ENCODE assay signal across 2 cellular contexts in the genomic region with DNA sequence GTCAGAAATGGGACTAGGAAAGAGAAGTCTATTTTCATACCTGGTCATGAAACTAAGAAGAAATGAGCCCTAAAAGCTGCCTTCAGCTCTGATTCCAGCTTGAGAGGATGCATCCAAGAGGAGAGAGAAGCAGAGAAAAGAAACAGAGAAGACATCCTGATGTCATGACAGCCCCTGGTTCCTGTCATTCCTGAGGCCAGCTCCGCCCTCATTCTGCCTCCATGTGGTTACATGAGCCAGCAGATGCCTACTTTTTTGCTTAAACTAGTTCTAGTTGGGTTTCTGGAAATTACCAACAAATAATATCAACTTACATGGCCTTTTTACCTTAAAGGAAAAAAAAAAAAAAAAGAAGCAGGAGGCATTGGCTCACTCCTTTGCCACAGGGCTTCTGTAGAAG.
A peak's percentile ranks its signal among the peaks of the same experiment; 100 is the strongest.
TF ChIP-seq lines count a peak whose summit lies in the region.

No MANE protein-coding gene starts in this region.

TF ChIP-seq in GM12878, 131 proteins besides CTCF, POLR2A, EP300 and RAD21:
- TF ChIP-seq EED (IDR thresholded peaks at IDR 0.05; ENCODE audit: low read depth) (0 out of 2 replicates have a peak, but pooled peaks have one; percentile 9), SMARCA5 (IDR thresholded peaks at IDR 0.05) (no peak)

TF ChIP-seq in GM23338, 12 proteins besides CTCF, POLR2A, EP300 and RAD21:
- TF ChIP-seq, protein P1, sequence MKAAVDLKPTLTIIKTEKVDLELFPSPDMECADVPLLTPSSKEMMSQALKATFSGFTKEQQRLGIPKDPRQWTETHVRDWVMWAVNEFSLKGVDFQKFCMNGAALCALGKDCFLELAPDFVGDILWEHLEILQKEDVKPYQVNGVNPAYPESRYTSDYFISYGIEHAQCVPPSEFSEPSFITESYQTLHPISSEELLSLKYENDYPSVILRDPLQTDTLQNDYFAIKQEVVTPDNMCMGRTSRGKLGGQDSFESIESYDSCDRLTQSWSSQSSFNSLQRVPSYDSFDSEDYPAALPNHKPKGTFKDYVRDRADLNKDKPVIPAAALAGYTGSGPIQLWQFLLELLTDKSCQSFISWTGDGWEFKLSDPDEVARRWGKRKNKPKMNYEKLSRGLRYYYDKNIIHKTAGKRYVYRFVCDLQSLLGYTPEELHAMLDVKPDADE (IDR thresholded peaks at IDR 0.05): no peak
- TF ChIP-seq JUNB (IDR thresholded peaks at IDR 0.05; ENCODE audit: unreplicated experiment) (no peak), POLR2AphosphoS5 (IDR thresholded peaks at IDR 0.05; ENCODE audit: low read depth) (no peak), ZNF114 (CRISPR knock-in tag; IDR thresholded peaks at IDR 0.05) (no peak), CREB1 (CRISPR knock-in tag; IDR thresholded peaks at IDR 0.05; ENCODE audit: low read depth) (no peak), STAT1 (IDR thresholded peaks at IDR 0.05; ENCODE audit: unreplicated experiment) (no peak), NANOG (IDR thresholded peaks at IDR 0.05; ENCODE audit: borderline replicate concordance) (no peak), EZH2phosphoT487 (IDR thresholded peaks at IDR 0.05; ENCODE audit: unreplicated experiment) (no peak), EZH2 (IDR thresholded peaks at IDR 0.05; ENCODE audit: low read depth, unreplicated experiment) (no peak), ZNF331 (CRISPR knock-in tag; IDR thresholded peaks at IDR 0.05; ENCODE audit: low read depth) (no peak)
- TF ChIP-seq, protein P2, sequence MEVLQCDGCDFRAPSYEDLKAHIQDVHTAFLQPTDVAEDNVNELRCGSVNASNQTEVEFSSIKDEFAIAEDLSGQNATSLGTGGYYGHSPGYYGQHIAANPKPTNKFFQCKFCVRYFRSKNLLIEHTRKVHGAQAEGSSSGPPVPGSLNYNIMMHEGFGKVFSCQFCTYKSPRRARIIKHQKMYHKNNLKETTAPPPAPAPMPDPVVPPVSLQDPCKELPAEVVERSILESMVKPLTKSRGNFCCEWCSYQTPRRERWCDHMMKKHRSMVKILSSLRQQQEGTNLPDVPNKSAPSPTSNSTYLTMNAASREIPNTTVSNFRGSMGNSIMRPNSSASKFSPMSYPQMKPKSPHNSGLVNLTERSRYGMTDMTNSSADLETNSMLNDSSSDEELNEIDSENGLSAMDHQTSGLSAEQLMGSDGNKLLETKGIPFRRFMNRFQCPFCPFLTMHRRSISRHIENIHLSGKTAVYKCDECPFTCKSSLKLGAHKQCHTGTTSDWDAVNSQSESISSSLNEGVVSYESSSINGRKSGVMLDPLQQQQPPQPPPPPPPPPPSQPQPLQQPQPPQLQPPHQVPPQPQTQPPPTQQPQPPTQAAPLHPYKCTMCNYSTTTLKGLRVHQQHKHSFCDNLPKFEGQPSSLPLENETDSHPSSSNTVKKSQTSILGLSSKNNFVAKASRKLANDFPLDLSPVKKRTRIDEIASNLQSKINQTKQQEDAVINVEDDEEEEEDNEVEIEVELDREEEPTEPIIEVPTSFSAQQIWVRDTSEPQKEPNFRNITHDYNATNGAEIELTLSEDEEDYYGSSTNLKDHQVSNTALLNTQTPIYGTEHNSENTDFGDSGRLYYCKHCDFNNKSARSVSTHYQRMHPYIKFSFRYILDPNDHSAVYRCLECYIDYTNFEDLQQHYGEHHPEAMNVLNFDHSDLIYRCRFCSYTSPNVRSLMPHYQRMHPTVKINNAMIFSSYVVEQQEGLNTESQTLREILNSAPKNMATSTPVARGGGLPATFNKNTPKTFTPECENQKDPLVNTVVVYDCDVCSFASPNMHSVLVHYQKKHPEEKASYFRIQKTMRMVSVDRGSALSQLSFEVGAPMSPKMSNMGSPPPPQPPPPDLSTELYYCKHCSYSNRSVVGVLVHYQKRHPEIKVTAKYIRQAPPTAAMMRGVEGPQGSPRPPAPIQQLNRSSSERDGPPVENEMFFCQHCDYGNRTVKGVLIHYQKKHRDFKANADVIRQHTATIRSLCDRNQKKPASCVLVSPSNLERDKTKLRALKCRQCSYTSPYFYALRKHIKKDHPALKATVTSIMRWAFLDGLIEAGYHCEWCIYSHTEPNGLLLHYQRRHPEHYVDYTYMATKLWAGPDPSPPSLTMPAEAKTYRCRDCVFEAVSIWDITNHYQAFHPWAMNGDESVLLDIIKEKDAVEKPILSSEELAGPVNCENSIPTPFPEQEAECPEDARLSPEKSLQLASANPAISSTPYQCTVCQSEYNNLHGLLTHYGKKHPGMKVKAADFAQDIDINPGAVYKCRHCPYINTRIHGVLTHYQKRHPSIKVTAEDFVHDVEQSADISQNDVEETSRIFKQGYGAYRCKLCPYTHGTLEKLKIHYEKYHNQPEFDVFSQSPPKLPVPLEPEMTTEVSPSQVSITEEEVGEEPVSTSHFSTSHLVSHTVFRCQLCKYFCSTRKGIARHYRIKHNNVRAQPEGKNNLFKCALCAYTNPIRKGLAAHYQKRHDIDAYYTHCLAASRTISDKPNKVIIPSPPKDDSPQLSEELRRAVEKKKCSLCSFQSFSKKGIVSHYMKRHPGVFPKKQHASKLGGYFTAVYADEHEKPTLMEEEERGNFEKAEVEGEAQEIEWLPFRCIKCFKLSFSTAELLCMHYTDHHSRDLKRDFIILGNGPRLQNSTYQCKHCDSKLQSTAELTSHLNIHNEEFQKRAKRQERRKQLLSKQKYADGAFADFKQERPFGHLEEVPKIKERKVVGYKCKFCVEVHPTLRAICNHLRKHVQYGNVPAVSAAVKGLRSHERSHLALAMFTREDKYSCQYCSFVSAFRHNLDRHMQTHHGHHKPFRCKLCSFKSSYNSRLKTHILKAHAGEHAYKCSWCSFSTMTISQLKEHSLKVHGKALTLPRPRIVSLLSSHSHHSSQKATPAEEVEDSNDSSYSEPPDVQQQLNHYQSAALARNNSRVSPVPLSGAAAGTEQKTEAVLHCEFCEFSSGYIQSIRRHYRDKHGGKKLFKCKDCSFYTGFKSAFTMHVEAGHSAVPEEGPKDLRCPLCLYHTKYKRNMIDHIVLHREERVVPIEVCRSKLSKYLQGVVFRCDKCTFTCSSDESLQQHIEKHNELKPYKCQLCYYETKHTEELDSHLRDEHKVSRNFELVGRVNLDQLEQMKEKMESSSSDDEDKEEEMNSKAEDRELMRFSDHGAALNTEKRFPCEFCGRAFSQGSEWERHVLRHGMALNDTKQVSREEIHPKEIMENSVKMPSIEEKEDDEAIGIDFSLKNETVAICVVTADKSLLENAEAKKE (CRISPR knock-in tag; IDR thresholded peaks at IDR 0.05): no peak
- TF ChIP-seq, protein P3, sequence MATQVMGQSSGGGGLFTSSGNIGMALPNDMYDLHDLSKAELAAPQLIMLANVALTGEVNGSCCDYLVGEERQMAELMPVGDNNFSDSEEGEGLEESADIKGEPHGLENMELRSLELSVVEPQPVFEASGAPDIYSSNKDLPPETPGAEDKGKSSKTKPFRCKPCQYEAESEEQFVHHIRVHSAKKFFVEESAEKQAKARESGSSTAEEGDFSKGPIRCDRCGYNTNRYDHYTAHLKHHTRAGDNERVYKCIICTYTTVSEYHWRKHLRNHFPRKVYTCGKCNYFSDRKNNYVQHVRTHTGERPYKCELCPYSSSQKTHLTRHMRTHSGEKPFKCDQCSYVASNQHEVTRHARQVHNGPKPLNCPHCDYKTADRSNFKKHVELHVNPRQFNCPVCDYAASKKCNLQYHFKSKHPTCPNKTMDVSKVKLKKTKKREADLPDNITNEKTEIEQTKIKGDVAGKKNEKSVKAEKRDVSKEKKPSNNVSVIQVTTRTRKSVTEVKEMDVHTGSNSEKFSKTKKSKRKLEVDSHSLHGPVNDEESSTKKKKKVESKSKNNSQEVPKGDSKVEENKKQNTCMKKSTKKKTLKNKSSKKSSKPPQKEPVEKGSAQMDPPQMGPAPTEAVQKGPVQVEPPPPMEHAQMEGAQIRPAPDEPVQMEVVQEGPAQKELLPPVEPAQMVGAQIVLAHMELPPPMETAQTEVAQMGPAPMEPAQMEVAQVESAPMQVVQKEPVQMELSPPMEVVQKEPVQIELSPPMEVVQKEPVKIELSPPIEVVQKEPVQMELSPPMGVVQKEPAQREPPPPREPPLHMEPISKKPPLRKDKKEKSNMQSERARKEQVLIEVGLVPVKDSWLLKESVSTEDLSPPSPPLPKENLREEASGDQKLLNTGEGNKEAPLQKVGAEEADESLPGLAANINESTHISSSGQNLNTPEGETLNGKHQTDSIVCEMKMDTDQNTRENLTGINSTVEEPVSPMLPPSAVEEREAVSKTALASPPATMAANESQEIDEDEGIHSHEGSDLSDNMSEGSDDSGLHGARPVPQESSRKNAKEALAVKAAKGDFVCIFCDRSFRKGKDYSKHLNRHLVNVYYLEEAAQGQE (IDR thresholded peaks at IDR 0.05; ENCODE audit: unreplicated experiment): no peak
